Comparison of ENCODE assay signal across 8 cellular contexts in the genomic region with DNA sequence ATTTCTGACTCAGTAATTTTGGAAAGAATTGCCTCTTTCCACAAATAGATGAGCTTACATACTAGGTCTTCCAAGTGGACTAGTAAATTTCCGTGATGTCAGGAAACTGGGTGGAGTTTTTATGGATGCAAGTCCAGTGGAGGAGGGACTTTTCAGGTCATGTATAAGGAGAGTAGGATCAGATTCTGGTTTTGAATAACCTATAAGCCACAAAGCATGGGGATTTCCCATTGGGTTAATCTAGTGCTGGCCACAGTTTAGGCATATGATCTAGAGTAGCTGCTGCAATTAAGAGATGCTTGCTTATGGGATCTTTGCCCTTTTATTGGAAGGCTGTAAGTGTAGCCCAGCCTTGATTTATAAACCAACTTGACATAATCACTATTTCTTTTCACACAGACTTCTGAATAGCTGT. TPM values are rescaled to one million over a fixed set of nuclear protein-coding genes. Genes with fewer than 3 reads are reported as not detected.
DNase-seq lines count a peak whose midpoint lies in the region; ATAC-seq, FAIRE-seq and TF ChIP-seq lines count a peak whose summit lies in the region.

No MANE protein-coding gene starts in this region.

- H3K9me3 ChIP-seq in kidney (ENCODE audit: control insufficient read depth in 1 of 2, low read length in 2 of 2), result no peaks in the 10 kb centered on the region

- no peaks in the 10 kb centered on the region for H3K36me3 ChIP-seq in BJ (ENCODE audit: control insufficient read depth, insufficient read depth, low read length)
- no peaks in the 10 kb centered on the region for H3K36me3 ChIP-seq in kidney (ENCODE audit: control insufficient read depth in 1 of 2, insufficient read depth in 2 of 2, low read length in 2 of 2)

- H3K4me3 ChIP-seq in BJ (ENCODE audit: low read depth, low read length), result no peak overlapping the region
- H3K4me3 ChIP-seq in kidney (ENCODE audit: low read length in 2 of 2), result no peak overlapping the region

- DNase-seq in BJ (ENCODE audit: low read depth) (peak; percentile 58), kidney (no peak), COR-L47 (lab: John Stamatoyannopoulos, UW) (no peak), medulla oblongata (ENCODE audit: extremely low spot score) (no peak), NCI-H2029 (lab: John Stamatoyannopoulos, UW) (no peak)
- peak; percentile 13 for DNase-seq in activated T-helper 1 cell treated with anti-CD3 and anti-CD28 coated beads, Interleukin-12 subunit alpha, Interleukin-12 subunit beta, Interleukin-2, Interleukin-4 antibody, amounts not matched to agents 30 ng/mL and 10 ng/mL and 1 ng/mL, durations not matched to agents 14 hours and 24 hours and 36 hours (ENCODE audit: low spot score)

- no peak overlapping the region for H3K9ac ChIP-seq in kidney (ENCODE audit: low read length in 2 of 2)

- no peaks in the 10 kb centered on the region for H3K27me3 Mint-ChIP-seq in activated T-helper 1 cell treated with anti-CD3 and anti-CD28 coated beads, Interleukin-12 subunit alpha, Interleukin-12 subunit beta, Interleukin-2, Interleukin-4 antibody, amounts not matched to agents 30 ng/mL and 10 ng/mL and 1 ng/mL, durations not matched to agents 14 hours and 24 hours and 36 hours (ENCODE audit: insufficient read depth)

- peak overlapping the region; percentile 13 for H3K27ac Mint-ChIP-seq in activated T-helper 1 cell treated with anti-CD3 and anti-CD28 coated beads, Interleukin-12 subunit alpha, Interleukin-12 subunit beta, Interleukin-2, Interleukin-4 antibody, amounts not matched to agents 30 ng/mL and 10 ng/mL and 1 ng/mL, durations not matched to agents 14 hours and 24 hours and 36 hours

- no peaks in the 10 kb centered on the region for H3K9me3 Mint-ChIP-seq in activated T-helper 1 cell treated with anti-CD3 and anti-CD28 coated beads, Interleukin-12 subunit alpha, Interleukin-12 subunit beta, Interleukin-2, Interleukin-4 antibody, amounts not matched to agents 30 ng/mL and 10 ng/mL and 1 ng/mL, durations not matched to agents 14 hours and 24 hours and 36 hours

- peaks cover 23% of the 10 kb centered on the region for H3K4me1 Mint-ChIP-seq in activated T-helper 1 cell treated with anti-CD3 and anti-CD28 coated beads, Interleukin-12 subunit alpha, Interleukin-12 subunit beta, Interleukin-2, Interleukin-4 antibody, amounts not matched to agents 30 ng/mL and 10 ng/mL and 1 ng/mL, durations not matched to agents 14 hours and 24 hours and 36 hours (ENCODE audit: low read depth)

- H3K4me1 ChIP-seq in kidney (ENCODE audit: control insufficient read depth in 1 of 2, insufficient read depth in 1 of 2, low read depth in 1 of 2, low read length in 2 of 2), result peaks cover 0 to 2% of the 10 kb centered on the region in 2 donors

- ATAC-seq in GM19035 (IDR thresholded peaks at IDR 0.05; ENCODE audit: unreplicated experiment) (peak; percentile 67), HG03108 (IDR thresholded peaks at IDR 0.05; ENCODE audit: unreplicated experiment) (peak; percentile 93)

- H3K36me3 Mint-ChIP-seq in activated T-helper 1 cell treated with anti-CD3 and anti-CD28 coated beads, Interleukin-12 subunit alpha, Interleukin-12 subunit beta, Interleukin-2, Interleukin-4 antibody, amounts not matched to agents 30 ng/mL and 10 ng/mL and 1 ng/mL, durations not matched to agents 14 hours and 24 hours and 36 hours (ENCODE audit: low read depth), result peaks cover 4% of the 10 kb centered on the region

- no peaks in the 10 kb centered on the region for H3K27me3 ChIP-seq in BJ (ENCODE audit: control insufficient read depth, insufficient read depth, low read length)

- CTCF ChIA-PET in BJ (lab: Yijun Ruan, JAX), result interaction anchor here (0.6 to 1.8 kb wide), 5 partner anchors 8 to 377 kb away, joined by 3 to 4 read pairs (median 3); no protein-coding TSS in a partner anchor

- FAIRE-seq in kidney (lab: Jason Lieb, UNC), result peak; percentile 47

- no peak for TF ChIP-seq CTCF in BJ (IDR thresholded peaks at IDR 0.05; ENCODE audit: insufficient read depth, low read depth, low read length)
- no peak for TF ChIP-seq CTCF in kidney (IDR thresholded peaks at IDR 0.05; ENCODE audit: borderline replicate concordance, extremely low read depth, insufficient read depth)

- intact Hi-C loops in activated T-helper 1 cell treated with anti-CD3 and anti-CD28 coated beads, Interleukin-12 subunit alpha, Interleukin-12 subunit beta, Interleukin-2, Interleukin-4 antibody, amounts not matched to agents 30 ng/mL and 10 ng/mL and 1 ng/mL, durations not matched to agents 14 hours and 24 hours and 36 hours (cut with micrococcal nuclease), result loop anchor here (1.0 to 2.0 kb wide), 2 partner anchors 34 to 69 kb away; a partner anchor contains a TSS
- intact Hi-C loops in kidney (cut with DNase I), result no loop called here

- POLR2A ChIA-PET in BJ (lab: Charles Lee), result no interaction called here

- peak overlapping the region in 1 of 2 donors; percentile 26 for H3K27ac ChIP-seq in kidney (ENCODE audit: low read depth in 2 of 2, low read length in 2 of 2)

- no peak overlapping the region for H3K4me3 Mint-ChIP-seq in activated T-helper 1 cell treated with anti-CD3 and anti-CD28 coated beads, Interleukin-12 subunit alpha, Interleukin-12 subunit beta, Interleukin-2, Interleukin-4 antibody, amounts not matched to agents 30 ng/mL and 10 ng/mL and 1 ng/mL, durations not matched to agents 14 hours and 24 hours and 36 hours

RNA-seq across cellular contexts. Expression of a gene that starts 33.8 kb away (rescaled TPM):
- polyA plus RNA-seq in BJ (2011; rRNA removed) (4.8 and 13.9 TPM in 2 replicates), kidney (ENCODE audit: insufficient read depth, low read depth, low replicate concordance) (5.2 TPM)
- polyA minus RNA-seq in BJ (2011; rRNA and poly(A)+ RNA removed), result 7.3 and 8.5 TPM in 2 replicates
- total RNA-seq in activated T-helper 1 cell treated with anti-CD3 and anti-CD28 coated beads, Interleukin-12 subunit alpha, Interleukin-12 subunit beta, Interleukin-2, Interleukin-4 antibody, amounts not matched to agents 30 ng/mL and 10 ng/mL and 1 ng/mL, durations not matched to agents 14 hours and 24 hours and 36 hours, result 20.5 and 23.3 TPM in 2 replicates
- 43.6 TPM for total RNA-seq in kidney

RNA-seq across cellular contexts. Expression of a gene that starts 54.8 kb away (rescaled TPM):
- 3.6 and 8.4 TPM in 2 replicates for polyA plus RNA-seq in BJ (2011; rRNA removed)
- 3.4 and 5.6 TPM in 2 replicates for polyA minus RNA-seq in BJ (2011; rRNA and poly(A)+ RNA removed)
- total RNA-seq in activated T-helper 1 cell treated with anti-CD3 and anti-CD28 coated beads, Interleukin-12 subunit alpha, Interleukin-12 subunit beta, Interleukin-2, Interleukin-4 antibody, amounts not matched to agents 30 ng/mL and 10 ng/mL and 1 ng/mL, durations not matched to agents 14 hours and 24 hours and 36 hours, result 57.2 and 58.0 TPM in 2 replicates
- total RNA-seq in kidney, result 12.8 TPM
- polyA plus RNA-seq in kidney (ENCODE audit: insufficient read depth, low read depth, low replicate concordance), result 0.47 TPM

Comparison
In these comparisons a context has a peak if more than half of its experiments do, and no peak if none do; other contexts are left out.
1. DNase-seq: peak in BJ (single experiment) and activated T-helper 1 cell treated with anti-CD3 and anti-CD28 coated beads, Interleukin-12 subunit alpha, Interleukin-12 subunit beta, Interleukin-2, Interleukin-4 antibody, amounts not matched to agents 30 ng/mL and 10 ng/mL and 1 ng/mL, durations not matched to agents 14 hours and 24 hours and 36 hours (single experiment); none in kidney (single experiment), COR-L47 (single experiment), medulla oblongata (single experiment) and NCI-H2029 (single experiment).